3 cellular contexts compared by ENCODE assay signal in the genomic region with DNA sequence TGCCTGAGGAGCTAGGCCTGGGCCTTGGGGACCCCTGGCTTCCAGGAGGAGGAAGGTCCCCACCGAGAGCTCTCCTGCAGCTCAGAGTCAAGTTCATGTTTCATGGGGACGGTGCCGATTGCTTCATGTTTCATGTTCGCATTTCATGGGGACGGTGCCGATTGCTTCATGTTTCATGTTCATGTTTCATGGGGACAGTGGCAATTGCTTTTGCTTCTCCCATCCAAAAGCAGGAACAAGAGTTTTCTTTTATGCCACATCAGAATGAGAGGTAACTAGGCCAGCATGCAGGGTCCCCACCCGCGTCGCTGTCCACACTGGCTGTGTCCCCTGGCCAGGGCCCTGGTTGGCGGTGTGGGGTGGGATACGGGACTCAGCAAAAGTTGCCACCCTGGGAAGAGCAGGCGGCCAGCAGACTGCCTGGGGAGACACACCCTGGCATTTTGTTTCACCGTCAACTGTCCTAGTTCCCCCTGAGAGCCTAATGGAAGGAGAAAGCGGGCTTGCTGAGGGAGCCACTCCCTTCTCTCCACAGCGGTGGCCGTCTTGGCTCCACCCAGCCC.
TF ChIP-seq lines count a peak whose summit lies in the region.

No MANE protein-coding gene starts in this region.

TF ChIP-seq in GM23338, 12 proteins besides CTCF, POLR2A, EP300 and RAD21 (continues in another document):
- TF ChIP-seq STAT1 (IDR thresholded peaks at IDR 0.05; ENCODE audit: unreplicated experiment) (no peak), ZNF114 (CRISPR knock-in tag; IDR thresholded peaks at IDR 0.05) (no peak), EZH2phosphoT487 (IDR thresholded peaks at IDR 0.05; ENCODE audit: unreplicated experiment) (no peak), NANOG (IDR thresholded peaks at IDR 0.05; ENCODE audit: borderline replicate concordance) (no peak), CREB1 (CRISPR knock-in tag; IDR thresholded peaks at IDR 0.05; ENCODE audit: low read depth) (no peak), EZH2 (IDR thresholded peaks at IDR 0.05; ENCODE audit: low read depth, unreplicated experiment) (no peak), ZNF331 (CRISPR knock-in tag; IDR thresholded peaks at IDR 0.05; ENCODE audit: low read depth) (no peak)
- TF ChIP-seq, protein P1, sequence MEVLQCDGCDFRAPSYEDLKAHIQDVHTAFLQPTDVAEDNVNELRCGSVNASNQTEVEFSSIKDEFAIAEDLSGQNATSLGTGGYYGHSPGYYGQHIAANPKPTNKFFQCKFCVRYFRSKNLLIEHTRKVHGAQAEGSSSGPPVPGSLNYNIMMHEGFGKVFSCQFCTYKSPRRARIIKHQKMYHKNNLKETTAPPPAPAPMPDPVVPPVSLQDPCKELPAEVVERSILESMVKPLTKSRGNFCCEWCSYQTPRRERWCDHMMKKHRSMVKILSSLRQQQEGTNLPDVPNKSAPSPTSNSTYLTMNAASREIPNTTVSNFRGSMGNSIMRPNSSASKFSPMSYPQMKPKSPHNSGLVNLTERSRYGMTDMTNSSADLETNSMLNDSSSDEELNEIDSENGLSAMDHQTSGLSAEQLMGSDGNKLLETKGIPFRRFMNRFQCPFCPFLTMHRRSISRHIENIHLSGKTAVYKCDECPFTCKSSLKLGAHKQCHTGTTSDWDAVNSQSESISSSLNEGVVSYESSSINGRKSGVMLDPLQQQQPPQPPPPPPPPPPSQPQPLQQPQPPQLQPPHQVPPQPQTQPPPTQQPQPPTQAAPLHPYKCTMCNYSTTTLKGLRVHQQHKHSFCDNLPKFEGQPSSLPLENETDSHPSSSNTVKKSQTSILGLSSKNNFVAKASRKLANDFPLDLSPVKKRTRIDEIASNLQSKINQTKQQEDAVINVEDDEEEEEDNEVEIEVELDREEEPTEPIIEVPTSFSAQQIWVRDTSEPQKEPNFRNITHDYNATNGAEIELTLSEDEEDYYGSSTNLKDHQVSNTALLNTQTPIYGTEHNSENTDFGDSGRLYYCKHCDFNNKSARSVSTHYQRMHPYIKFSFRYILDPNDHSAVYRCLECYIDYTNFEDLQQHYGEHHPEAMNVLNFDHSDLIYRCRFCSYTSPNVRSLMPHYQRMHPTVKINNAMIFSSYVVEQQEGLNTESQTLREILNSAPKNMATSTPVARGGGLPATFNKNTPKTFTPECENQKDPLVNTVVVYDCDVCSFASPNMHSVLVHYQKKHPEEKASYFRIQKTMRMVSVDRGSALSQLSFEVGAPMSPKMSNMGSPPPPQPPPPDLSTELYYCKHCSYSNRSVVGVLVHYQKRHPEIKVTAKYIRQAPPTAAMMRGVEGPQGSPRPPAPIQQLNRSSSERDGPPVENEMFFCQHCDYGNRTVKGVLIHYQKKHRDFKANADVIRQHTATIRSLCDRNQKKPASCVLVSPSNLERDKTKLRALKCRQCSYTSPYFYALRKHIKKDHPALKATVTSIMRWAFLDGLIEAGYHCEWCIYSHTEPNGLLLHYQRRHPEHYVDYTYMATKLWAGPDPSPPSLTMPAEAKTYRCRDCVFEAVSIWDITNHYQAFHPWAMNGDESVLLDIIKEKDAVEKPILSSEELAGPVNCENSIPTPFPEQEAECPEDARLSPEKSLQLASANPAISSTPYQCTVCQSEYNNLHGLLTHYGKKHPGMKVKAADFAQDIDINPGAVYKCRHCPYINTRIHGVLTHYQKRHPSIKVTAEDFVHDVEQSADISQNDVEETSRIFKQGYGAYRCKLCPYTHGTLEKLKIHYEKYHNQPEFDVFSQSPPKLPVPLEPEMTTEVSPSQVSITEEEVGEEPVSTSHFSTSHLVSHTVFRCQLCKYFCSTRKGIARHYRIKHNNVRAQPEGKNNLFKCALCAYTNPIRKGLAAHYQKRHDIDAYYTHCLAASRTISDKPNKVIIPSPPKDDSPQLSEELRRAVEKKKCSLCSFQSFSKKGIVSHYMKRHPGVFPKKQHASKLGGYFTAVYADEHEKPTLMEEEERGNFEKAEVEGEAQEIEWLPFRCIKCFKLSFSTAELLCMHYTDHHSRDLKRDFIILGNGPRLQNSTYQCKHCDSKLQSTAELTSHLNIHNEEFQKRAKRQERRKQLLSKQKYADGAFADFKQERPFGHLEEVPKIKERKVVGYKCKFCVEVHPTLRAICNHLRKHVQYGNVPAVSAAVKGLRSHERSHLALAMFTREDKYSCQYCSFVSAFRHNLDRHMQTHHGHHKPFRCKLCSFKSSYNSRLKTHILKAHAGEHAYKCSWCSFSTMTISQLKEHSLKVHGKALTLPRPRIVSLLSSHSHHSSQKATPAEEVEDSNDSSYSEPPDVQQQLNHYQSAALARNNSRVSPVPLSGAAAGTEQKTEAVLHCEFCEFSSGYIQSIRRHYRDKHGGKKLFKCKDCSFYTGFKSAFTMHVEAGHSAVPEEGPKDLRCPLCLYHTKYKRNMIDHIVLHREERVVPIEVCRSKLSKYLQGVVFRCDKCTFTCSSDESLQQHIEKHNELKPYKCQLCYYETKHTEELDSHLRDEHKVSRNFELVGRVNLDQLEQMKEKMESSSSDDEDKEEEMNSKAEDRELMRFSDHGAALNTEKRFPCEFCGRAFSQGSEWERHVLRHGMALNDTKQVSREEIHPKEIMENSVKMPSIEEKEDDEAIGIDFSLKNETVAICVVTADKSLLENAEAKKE (CRISPR knock-in tag; IDR thresholded peaks at IDR 0.05): no peak

TF ChIP-seq in K562, 482 proteins besides CTCF, POLR2A, EP300 and RAD21:
- TF ChIP-seq, protein P2, sequence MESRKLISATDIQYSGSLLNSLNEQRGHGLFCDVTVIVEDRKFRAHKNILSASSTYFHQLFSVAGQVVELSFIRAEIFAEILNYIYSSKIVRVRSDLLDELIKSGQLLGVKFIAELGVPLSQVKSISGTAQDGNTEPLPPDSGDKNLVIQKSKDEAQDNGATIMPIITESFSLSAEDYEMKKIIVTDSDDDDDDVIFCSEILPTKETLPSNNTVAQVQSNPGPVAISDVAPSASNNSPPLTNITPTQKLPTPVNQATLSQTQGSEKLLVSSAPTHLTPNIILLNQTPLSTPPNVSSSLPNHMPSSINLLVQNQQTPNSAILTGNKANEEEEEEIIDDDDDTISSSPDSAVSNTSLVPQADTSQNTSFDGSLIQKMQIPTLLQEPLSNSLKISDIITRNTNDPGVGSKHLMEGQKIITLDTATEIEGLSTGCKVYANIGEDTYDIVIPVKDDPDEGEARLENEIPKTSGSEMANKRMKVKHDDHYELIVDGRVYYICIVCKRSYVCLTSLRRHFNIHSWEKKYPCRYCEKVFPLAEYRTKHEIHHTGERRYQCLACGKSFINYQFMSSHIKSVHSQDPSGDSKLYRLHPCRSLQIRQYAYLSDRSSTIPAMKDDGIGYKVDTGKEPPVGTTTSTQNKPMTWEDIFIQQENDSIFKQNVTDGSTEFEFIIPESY (CRISPR knock-in tag; IDR thresholded peaks at IDR 0.05): no peak
- TF ChIP-seq CEBPB (tag; IDR thresholded peaks at IDR 0.05): peak; percentile 56
- no peak for TF ChIP-seq STAT5A (IDR thresholded peaks at IDR 0.05; ENCODE audit: borderline replicate concordance, low read length)
- TF ChIP-seq CEBPG (CRISPR knock-in tag; IDR thresholded peaks at IDR 0.05): peak; percentile 55; the same call in 1 of the 2 replicates
- peak; percentile 48 to 61; a peak in 2 of 4 replicates for TF ChIP-seq CEBPG (tag; conservative IDR thresholded peaks at IDR 0.05 in 1 of 2, IDR thresholded peaks at IDR 0.05 in 1 of 2)

TF ChIP-seq in HepG2, 621 proteins besides CTCF, POLR2A, EP300 and RAD21 (continues in another document):
- TF ChIP-seq NCOR1 (IDR thresholded peaks at IDR 0.05; ENCODE audit: borderline replicate concordance, low read length) (peak; percentile 54; the same call in 1 of the 2 replicates), SP4 (CRISPR knock-in tag; IDR thresholded peaks at IDR 0.05) (peak; percentile 24; the same call in 1 of the 2 replicates), XRCC5 (optimal IDR thresholded peaks at IDR 0.05; ENCODE audit: low read length) (no peak), ZNF296 (CRISPR knock-in tag; conservative IDR thresholded peaks at IDR 0.05) (0 out of 2 replicates have a peak, but pooled peaks have one; percentile 29), BRD4 (CRISPR knock-in tag; IDR thresholded peaks at IDR 0.05) (0 out of 2 replicates have a peak, but pooled peaks have one; percentile 36), SIN3A (IDR thresholded peaks at IDR 0.05; ENCODE audit: borderline replicate concordance, low read depth, low read length) (no peak), DNMT1 (CRISPR knock-in tag; IDR thresholded peaks at IDR 0.05) (peak; percentile 65; the same call in 1 of the 2 replicates), MXI1 (IDR thresholded peaks at IDR 0.05; ENCODE audit: borderline replicate concordance, low read depth, low read length) (no peak), ZBTB38 (CRISPR knock-in tag; IDR thresholded peaks at IDR 0.05) (peak; percentile 10; the same call in 1 of the 2 replicates), POLR2G (IDR thresholded peaks at IDR 0.05; ENCODE audit: low read depth, low read length) (peak; percentile 44; the same call in 1 of the 2 replicates), ZNF737 (CRISPR knock-in tag; IDR thresholded peaks at IDR 0.05; ENCODE audit: borderline replicate concordance) (0 out of 2 replicates have a peak, but pooled peaks have one; percentile 46), ZNF496 (CRISPR knock-in tag; IDR thresholded peaks at IDR 0.05; ENCODE audit: insufficient replicate concordance) (no peak), ZNF572 (CRISPR knock-in tag; IDR thresholded peaks at IDR 0.05) (no peak), RARA (CRISPR knock-in tag; IDR thresholded peaks at IDR 0.05) (peak; percentile 31; the same call in 1 of the 2 replicates), SP1 (IDR thresholded peaks at IDR 0.05) (no peak), SP1 (CRISPR knock-in tag; IDR thresholded peaks at IDR 0.05) (no peak)
- TF ChIP-seq, protein P3, sequence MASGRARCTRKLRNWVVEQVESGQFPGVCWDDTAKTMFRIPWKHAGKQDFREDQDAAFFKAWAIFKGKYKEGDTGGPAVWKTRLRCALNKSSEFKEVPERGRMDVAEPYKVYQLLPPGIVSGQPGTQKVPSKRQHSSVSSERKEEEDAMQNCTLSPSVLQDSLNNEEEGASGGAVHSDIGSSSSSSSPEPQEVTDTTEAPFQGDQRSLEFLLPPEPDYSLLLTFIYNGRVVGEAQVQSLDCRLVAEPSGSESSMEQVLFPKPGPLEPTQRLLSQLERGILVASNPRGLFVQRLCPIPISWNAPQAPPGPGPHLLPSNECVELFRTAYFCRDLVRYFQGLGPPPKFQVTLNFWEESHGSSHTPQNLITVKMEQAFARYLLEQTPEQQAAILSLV (CRISPR knock-in tag; IDR thresholded peaks at IDR 0.05; ENCODE audit: borderline replicate concordance): peak; percentile 16; the same call in 1 of the 2 replicates
- TF ChIP-seq, protein P4, sequence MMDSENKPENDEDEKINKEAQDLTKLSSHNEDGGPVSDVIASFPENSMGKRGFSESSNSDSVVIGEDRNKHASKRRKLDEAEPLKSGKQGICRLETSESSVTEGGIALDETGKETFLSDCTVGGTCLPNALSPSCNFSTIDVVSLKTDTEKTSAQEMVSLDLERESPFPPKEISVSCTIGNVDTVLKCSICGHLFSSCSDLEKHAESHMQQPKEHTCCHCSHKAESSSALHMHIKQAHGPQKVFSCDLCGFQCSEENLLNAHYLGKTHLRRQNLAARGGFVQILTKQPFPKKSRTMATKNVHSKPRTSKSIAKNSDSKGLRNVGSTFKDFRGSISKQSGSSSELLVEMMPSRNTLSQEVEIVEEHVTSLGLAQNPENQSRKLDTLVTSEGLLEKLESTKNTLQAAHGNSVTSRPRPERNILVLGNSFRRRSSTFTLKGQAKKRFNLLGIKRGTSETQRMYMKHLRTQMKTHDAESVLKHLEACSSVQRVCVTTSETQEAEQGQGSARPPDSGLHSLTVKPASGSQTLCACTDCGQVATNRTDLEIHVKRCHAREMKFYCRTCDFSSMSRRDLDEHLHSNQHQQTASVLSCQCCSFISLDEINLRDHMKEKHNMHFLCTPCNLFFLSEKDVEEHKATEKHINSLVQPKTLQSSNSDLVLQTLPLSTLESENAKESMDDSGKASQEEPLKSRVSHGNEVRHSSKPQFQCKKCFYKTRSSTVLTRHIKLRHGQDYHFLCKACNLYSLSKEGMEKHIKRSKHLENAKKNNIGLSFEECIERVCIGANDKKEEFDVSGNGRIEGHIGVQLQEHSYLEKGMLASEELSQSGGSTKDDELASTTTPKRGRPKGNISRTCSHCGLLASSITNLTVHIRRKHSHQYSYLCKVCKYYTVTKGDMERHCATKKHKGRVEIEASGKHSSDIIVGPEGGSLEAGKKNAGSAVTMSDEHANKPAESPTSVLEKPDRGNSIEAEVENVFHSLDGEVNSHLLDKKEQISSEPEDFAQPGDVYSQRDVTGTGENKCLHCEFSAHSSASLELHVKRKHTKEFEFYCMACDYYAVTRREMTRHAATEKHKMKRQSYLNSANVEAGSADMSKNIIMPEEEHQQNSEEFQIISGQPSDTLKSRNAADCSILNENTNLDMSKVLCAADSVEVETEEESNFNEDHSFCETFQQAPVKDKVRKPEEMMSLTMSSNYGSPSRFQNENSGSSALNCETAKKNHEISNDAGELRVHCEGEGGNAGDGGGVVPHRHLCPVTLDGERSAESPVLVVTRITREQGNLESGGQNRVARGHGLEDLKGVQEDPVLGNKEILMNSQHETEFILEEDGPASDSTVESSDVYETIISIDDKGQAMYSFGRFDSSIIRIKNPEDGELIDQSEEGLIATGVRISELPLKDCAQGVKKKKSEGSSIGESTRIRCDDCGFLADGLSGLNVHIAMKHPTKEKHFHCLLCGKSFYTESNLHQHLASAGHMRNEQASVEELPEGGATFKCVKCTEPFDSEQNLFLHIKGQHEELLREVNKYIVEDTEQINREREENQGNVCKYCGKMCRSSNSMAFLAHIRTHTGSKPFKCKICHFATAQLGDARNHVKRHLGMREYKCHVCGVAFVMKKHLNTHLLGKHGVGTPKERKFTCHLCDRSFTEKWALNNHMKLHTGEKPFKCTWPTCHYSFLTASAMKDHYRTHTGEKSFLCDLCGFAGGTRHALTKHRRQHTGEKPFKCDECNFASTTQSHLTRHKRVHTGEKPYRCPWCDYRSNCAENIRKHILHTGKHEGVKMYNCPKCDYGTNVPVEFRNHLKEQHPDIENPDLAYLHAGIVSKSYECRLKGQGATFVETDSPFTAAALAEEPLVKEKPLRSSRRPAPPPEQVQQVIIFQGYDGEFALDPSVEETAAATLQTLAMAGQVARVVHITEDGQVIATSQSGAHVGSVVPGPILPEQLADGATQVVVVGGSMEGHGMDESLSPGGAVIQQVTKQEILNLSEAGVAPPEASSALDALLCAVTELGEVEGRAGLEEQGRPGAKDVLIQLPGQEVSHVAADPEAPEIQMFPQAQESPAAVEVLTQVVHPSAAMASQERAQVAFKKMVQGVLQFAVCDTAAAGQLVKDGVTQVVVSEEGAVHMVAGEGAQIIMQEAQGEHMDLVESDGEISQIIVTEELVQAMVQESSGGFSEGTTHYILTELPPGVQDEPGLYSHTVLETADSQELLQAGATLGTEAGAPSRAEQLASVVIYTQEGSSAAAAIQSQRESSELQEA (CRISPR knock-in tag; IDR thresholded peaks at IDR 0.05; ENCODE audit: not compliant biosample characterization): no peak
- TF ChIP-seq, protein P5, sequence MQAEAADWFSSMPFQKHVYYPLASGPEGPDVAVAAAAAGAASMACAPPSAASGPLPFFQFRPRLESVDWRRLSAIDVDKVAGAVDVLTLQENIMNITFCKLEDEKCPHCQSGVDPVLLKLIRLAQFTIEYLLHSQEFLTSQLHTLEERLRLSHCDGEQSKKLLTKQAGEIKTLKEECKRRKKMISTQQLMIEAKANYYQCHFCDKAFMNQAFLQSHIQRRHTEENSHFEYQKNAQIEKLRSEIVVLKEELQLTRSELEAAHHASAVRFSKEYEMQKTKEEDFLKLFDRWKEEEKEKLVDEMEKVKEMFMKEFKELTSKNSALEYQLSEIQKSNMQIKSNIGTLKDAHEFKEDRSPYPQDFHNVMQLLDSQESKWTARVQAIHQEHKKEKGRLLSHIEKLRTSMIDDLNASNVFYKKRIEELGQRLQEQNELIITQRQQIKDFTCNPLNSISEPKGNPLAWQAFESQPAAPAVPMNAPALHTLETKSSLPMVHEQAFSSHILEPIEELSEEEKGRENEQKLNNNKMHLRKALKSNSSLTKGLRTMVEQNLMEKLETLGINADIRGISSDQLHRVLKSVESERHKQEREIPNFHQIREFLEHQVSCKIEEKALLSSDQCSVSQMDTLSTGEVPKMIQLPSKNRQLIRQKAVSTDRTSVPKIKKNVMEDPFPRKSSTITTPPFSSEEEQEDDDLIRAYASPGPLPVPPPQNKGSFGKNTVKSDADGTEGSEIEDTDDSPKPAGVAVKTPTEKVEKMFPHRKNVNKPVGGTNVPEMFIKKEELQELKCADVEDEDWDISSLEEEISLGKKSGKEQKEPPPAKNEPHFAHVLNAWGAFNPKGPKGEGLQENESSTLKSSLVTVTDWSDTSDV (CRISPR knock-in tag; IDR thresholded peaks at IDR 0.05): no peak
